In the genomic region with DNA sequence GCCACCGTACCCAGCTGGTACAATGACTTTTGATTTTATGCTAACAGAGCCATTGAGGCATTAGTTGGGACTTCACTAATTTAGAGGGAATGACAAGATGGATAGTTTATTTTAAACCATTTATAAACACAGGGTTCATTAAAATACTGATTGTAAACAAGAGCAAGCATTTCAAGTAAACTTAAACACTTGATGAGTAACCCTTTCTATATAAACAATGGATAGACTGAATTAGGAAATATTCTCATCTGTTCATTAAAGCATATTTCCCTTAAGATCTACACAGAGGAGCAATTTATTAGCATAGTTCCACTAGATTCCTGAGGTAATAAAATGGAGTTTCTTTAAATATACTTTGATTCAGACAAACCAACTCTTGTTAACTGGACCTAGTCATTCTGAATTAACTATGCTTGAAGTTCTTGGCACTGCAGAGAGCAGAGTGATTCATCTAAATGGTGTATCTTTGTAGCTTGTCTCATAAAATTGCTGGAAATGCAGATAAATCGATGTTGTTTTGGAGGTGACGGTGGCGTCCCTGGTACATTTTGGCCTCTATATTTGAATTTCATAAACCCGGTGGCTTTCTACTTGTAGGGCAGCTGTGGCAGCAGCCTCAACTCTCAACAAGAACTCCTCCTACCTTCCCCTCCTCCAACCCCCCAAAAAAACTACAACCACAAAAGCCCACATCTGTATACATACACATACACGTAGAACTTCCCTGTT, we compare ENCODE assay signal across 2 cellular contexts.
TF ChIP-seq lines count a peak whose summit lies in the region.

No MANE protein-coding gene starts in this region.

TF ChIP-seq in A549, 52 proteins besides CTCF, POLR2A, EP300 and RAD21:
- TF ChIP-seq CEBPB (IDR thresholded peaks at IDR 0.05) (0 out of 4 replicates have a peak, but pooled peaks of 1 of the 2 experiments have one; percentile 13), FOSL2 (IDR thresholded peaks at IDR 0.05) (no peak), FOSL2 (CRISPR knock-in tag; IDR thresholded peaks at IDR 0.05) (peak; percentile 59), HOXB13 (CRISPR knock-in tag; IDR thresholded peaks at IDR 0.05; ENCODE audit: low read depth) (no peak), HOXB5 (CRISPR knock-in tag; IDR thresholded peaks at IDR 0.05) (no peak), KDM5A (IDR thresholded peaks at IDR 0.05) (no peak), GATA3 (IDR thresholded peaks at IDR 0.05; ENCODE audit: borderline replicate concordance) (no peak), TP53 (CRISPR knock-in tag; IDR thresholded peaks at IDR 0.05) (no peak)
- TF ChIP-seq, protein P1, sequence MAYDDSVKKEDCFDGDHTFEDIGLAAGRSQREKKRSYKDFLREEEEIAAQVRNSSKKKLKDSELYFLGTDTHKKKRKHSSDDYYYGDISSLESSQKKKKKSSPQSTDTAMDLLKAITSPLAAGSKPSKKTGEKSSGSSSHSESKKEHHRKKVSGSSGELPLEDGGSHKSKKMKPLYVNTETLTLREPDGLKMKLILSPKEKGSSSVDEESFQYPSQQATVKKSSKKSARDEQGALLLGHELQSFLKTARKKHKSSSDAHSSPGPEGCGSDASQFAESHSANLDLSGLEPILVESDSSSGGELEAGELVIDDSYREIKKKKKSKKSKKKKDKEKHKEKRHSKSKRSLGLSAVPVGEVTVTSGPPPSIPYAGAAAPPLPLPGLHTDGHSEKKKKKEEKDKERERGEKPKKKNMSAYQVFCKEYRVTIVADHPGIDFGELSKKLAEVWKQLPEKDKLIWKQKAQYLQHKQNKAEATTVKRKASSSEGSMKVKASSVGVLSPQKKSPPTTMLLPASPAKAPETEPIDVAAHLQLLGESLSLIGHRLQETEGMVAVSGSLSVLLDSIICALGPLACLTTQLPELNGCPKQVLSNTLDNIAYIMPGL (CRISPR knock-in tag; IDR thresholded peaks at IDR 0.05; ENCODE audit: borderline replicate concordance), result no peak
- TF ChIP-seq, protein P2, sequence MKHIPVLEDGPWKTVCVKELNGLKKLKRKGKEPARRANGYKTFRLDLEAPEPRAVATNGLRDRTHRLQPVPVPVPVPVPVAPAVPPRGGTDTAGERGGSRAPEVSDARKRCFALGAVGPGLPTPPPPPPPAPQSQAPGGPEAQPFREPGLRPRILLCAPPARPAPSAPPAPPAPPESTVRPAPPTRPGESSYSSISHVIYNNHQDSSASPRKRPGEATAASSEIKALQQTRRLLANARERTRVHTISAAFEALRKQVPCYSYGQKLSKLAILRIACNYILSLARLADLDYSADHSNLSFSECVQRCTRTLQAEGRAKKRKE (CRISPR knock-in tag; IDR thresholded peaks at IDR 0.05; ENCODE audit: low read depth), result no peak

TF ChIP-seq in HepG2, 621 proteins besides CTCF, POLR2A, EP300 and RAD21:
- TF ChIP-seq ZNF713 (CRISPR knock-in tag; IDR thresholded peaks at IDR 0.05) (no peak), MIER2 (CRISPR knock-in tag; IDR thresholded peaks at IDR 0.05) (no peak), IRF2 (CRISPR knock-in tag; IDR thresholded peaks at IDR 0.05) (no peak), ZNF484 (CRISPR knock-in tag; IDR thresholded peaks at IDR 0.05; ENCODE audit: borderline replicate concordance, low read depth) (no peak), ZNF619 (CRISPR knock-in tag; IDR thresholded peaks at IDR 0.05) (no peak), ZNF615 (CRISPR knock-in tag; IDR thresholded peaks at IDR 0.05; ENCODE audit: borderline replicate concordance) (no peak), AHR (CRISPR knock-in tag; IDR thresholded peaks at IDR 0.05) (no peak)
- TF ChIP-seq, protein P3, sequence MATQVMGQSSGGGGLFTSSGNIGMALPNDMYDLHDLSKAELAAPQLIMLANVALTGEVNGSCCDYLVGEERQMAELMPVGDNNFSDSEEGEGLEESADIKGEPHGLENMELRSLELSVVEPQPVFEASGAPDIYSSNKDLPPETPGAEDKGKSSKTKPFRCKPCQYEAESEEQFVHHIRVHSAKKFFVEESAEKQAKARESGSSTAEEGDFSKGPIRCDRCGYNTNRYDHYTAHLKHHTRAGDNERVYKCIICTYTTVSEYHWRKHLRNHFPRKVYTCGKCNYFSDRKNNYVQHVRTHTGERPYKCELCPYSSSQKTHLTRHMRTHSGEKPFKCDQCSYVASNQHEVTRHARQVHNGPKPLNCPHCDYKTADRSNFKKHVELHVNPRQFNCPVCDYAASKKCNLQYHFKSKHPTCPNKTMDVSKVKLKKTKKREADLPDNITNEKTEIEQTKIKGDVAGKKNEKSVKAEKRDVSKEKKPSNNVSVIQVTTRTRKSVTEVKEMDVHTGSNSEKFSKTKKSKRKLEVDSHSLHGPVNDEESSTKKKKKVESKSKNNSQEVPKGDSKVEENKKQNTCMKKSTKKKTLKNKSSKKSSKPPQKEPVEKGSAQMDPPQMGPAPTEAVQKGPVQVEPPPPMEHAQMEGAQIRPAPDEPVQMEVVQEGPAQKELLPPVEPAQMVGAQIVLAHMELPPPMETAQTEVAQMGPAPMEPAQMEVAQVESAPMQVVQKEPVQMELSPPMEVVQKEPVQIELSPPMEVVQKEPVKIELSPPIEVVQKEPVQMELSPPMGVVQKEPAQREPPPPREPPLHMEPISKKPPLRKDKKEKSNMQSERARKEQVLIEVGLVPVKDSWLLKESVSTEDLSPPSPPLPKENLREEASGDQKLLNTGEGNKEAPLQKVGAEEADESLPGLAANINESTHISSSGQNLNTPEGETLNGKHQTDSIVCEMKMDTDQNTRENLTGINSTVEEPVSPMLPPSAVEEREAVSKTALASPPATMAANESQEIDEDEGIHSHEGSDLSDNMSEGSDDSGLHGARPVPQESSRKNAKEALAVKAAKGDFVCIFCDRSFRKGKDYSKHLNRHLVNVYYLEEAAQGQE (IDR thresholded peaks at IDR 0.05; ENCODE audit: borderline replicate concordance in 1 of 2, low read depth in 1 of 2, low read length in 2 of 2), result no peak
- TF ChIP-seq, protein P4, sequence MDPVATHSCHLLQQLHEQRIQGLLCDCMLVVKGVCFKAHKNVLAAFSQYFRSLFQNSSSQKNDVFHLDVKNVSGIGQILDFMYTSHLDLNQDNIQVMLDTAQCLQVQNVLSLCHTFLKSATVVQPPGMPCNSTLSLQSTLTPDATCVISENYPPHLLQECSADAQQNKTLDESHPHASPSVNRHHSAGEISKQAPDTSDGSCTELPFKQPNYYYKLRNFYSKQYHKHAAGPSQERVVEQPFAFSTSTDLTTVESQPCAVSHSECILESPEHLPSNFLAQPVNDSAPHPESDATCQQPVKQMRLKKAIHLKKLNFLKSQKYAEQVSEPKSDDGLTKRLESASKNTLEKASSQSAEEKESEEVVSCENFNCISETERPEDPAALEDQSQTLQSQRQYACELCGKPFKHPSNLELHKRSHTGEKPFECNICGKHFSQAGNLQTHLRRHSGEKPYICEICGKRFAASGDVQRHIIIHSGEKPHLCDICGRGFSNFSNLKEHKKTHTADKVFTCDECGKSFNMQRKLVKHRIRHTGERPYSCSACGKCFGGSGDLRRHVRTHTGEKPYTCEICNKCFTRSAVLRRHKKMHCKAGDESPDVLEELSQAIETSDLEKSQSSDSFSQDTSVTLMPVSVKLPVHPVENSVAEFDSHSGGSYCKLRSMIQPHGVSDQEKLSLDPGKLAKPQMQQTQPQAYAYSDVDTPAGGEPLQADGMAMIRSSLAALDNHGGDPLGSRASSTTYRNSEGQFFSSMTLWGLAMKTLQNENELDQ (CRISPR knock-in tag; IDR thresholded peaks at IDR 0.05; ENCODE audit: borderline replicate concordance), result no peak
- TF ChIP-seq, protein P5, sequence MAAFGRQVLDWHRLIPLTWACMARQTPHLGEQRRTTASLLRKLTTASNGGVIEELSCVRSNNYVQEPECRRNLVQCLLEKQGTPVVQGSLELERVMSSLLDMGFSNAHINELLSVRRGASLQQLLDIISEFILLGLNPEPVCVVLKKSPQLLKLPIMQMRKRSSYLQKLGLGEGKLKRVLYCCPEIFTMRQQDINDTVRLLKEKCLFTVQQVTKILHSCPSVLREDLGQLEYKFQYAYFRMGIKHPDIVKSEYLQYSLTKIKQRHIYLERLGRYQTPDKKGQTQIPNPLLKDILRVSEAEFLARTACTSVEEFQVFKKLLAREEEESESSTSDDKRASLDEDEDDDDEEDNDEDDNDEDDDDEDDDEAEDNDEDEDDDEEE (CRISPR knock-in tag; IDR thresholded peaks at IDR 0.05), result no peak
